In the genomic region with DNA sequence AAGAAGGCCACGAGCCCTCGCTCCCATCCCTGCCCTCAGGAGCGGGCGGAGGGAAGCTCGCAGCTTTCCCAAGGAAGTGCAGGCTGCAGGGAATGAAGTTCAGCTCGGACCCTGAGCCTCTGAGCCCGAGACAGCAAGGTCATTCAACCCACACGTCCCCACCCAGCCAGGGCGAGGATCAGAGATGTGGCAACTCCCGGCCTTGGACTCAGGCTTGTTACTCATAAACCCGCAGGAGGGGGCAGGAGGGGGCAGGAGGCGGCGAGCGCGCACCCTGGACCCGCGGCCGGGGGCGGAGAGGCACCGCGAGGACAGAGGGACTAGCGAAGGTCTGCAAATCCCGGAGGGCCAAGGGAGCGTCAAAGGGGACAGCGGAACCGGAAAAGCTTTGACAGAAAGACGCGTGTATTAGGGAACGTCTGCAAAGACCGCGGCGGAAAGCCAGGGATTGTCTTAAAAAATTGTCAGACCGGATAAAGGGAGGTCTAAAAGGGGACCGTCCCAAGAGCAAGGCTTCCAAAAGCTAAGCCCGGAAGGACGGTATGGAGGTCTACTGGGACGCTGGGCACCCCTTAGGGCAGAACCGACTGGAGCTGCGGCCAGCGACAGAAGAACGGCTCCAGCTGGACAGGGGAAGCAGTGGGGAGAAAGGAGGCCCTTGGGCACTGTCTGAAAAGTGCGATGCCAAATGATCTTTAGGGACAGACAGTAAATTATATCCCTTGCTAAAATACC, we compare ENCODE assay signal across 1 cellular context.
TF ChIP-seq lines count a peak whose summit lies in the region.

No MANE protein-coding gene starts in this region.

TF ChIP-seq in HepG2, 621 proteins besides CTCF, POLR2A, EP300 and RAD21 (continued from another document and continues in another):
- TF ChIP-seq, protein P1, sequence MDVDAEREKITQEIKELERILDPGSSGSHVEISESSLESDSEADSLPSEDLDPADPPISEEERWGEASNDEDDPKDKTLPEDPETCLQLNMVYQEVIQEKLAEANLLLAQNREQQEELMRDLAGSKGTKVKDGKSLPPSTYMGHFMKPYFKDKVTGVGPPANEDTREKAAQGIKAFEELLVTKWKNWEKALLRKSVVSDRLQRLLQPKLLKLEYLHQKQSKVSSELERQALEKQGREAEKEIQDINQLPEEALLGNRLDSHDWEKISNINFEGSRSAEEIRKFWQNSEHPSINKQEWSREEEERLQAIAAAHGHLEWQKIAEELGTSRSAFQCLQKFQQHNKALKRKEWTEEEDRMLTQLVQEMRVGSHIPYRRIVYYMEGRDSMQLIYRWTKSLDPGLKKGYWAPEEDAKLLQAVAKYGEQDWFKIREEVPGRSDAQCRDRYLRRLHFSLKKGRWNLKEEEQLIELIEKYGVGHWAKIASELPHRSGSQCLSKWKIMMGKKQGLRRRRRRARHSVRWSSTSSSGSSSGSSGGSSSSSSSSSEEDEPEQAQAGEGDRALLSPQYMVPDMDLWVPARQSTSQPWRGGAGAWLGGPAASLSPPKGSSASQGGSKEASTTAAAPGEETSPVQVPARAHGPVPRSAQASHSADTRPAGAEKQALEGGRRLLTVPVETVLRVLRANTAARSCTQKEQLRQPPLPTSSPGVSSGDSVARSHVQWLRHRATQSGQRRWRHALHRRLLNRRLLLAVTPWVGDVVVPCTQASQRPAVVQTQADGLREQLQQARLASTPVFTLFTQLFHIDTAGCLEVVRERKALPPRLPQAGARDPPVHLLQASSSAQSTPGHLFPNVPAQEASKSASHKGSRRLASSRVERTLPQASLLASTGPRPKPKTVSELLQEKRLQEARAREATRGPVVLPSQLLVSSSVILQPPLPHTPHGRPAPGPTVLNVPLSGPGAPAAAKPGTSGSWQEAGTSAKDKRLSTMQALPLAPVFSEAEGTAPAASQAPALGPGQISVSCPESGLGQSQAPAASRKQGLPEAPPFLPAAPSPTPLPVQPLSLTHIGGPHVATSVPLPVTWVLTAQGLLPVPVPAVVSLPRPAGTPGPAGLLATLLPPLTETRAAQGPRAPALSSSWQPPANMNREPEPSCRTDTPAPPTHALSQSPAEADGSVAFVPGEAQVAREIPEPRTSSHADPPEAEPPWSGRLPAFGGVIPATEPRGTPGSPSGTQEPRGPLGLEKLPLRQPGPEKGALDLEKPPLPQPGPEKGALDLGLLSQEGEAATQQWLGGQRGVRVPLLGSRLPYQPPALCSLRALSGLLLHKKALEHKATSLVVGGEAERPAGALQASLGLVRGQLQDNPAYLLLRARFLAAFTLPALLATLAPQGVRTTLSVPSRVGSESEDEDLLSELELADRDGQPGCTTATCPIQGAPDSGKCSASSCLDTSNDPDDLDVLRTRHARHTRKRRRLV (CRISPR knock-in tag; IDR thresholded peaks at IDR 0.05), result peak; percentile 93
- TF ChIP-seq, protein P2, sequence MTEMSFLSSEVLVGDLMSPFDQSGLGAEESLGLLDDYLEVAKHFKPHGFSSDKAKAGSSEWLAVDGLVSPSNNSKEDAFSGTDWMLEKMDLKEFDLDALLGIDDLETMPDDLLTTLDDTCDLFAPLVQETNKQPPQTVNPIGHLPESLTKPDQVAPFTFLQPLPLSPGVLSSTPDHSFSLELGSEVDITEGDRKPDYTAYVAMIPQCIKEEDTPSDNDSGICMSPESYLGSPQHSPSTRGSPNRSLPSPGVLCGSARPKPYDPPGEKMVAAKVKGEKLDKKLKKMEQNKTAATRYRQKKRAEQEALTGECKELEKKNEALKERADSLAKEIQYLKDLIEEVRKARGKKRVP (CRISPR knock-in tag; IDR thresholded peaks at IDR 0.05), result no peak
- peak; percentile 94 for TF ChIP-seq POLR2AphosphoS5 (IDR thresholded peaks at IDR 0.05; ENCODE audit: low read depth, low read length)
- peak; percentile 98 for TF ChIP-seq ZBTB38 (CRISPR knock-in tag; IDR thresholded peaks at IDR 0.05)
- TF ChIP-seq ZC3H4 (CRISPR knock-in tag; IDR thresholded peaks at IDR 0.05; ENCODE audit: borderline replicate concordance), result peak; percentile 97
- peak; percentile 99 for TF ChIP-seq ZBTB7B (CRISPR knock-in tag; IDR thresholded peaks at IDR 0.05)
- 0 out of 2 replicates have a peak, but pooled peaks have one; percentile 46 for TF ChIP-seq ZNF12 (CRISPR knock-in tag; IDR thresholded peaks at IDR 0.05)
- TF ChIP-seq ZIK1 (CRISPR knock-in tag; IDR thresholded peaks at IDR 0.05; ENCODE audit: borderline replicate concordance, low read depth), result peak; percentile 98
- TF ChIP-seq, protein P3, sequence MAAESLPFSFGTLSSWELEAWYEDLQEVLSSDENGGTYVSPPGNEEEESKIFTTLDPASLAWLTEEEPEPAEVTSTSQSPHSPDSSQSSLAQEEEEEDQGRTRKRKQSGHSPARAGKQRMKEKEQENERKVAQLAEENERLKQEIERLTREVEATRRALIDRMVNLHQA (CRISPR knock-in tag; IDR thresholded peaks at IDR 0.05), result no peak; the same call in 1 of the 2 replicates
- peak; percentile 97 for TF ChIP-seq ZNF772 (CRISPR knock-in tag; IDR thresholded peaks at IDR 0.05)
- no peak; the same call in 1 of the 2 replicates for TF ChIP-seq KLF15 (CRISPR knock-in tag; IDR thresholded peaks at IDR 0.05; ENCODE audit: borderline replicate concordance)
- TF ChIP-seq DRAP1 (CRISPR knock-in tag; IDR thresholded peaks at IDR 0.05), result peak; percentile 93
- TF ChIP-seq ELF1 (CRISPR knock-in tag; IDR thresholded peaks at IDR 0.05), result peak; percentile 85
- peak; percentile 84; the same call in 1 of the 2 replicates for TF ChIP-seq CREM (IDR thresholded peaks at IDR 0.05)
- peak; percentile 39; the same call in 1 of the 2 replicates for TF ChIP-seq CREM (CRISPR knock-in tag; IDR thresholded peaks at IDR 0.05)
- TF ChIP-seq ZFY (CRISPR knock-in tag; IDR thresholded peaks at IDR 0.05), result peak; percentile 99
- TF ChIP-seq GABPA (IDR thresholded peaks at IDR 0.05; ENCODE audit: low read depth, low read length), result no peak
- TF ChIP-seq GABPA (CRISPR knock-in tag; IDR thresholded peaks at IDR 0.05; ENCODE audit: low read depth), result no peak
- TF ChIP-seq, protein P4, sequence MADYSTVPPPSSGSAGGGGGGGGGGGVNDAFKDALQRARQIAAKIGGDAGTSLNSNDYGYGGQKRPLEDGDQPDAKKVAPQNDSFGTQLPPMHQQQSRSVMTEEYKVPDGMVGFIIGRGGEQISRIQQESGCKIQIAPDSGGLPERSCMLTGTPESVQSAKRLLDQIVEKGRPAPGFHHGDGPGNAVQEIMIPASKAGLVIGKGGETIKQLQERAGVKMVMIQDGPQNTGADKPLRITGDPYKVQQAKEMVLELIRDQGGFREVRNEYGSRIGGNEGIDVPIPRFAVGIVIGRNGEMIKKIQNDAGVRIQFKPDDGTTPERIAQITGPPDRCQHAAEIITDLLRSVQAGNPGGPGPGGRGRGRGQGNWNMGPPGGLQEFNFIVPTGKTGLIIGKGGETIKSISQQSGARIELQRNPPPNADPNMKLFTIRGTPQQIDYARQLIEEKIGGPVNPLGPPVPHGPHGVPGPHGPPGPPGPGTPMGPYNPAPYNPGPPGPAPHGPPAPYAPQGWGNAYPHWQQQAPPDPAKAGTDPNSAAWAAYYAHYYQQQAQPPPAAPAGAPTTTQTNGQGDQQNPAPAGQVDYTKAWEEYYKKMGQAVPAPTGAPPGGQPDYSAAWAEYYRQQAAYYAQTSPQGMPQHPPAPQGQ (CRISPR knock-in tag; IDR thresholded peaks at IDR 0.05; ENCODE audit: borderline replicate concordance), result peak; percentile 90; the same call in 1 of the 2 replicates
- TF ChIP-seq ZFP91 (CRISPR knock-in tag; IDR thresholded peaks at IDR 0.05; ENCODE audit: borderline replicate concordance), result peak; percentile 96
- TF ChIP-seq KDM5B (CRISPR knock-in tag; IDR thresholded peaks at IDR 0.05; ENCODE audit: borderline replicate concordance), result peak; percentile 97; the same call in 1 of the 2 replicates
- TF ChIP-seq ZNF282 (IDR thresholded peaks at IDR 0.05; ENCODE audit: partially characterized antibody), result no peak
- TF ChIP-seq DMTF1 (CRISPR knock-in tag; IDR thresholded peaks at IDR 0.05), result peak; percentile 10; the same call in 1 of the 2 replicates
- peak; percentile 93 for TF ChIP-seq NFKBIZ (CRISPR knock-in tag; IDR thresholded peaks at IDR 0.05)
- TF ChIP-seq HMGA1 (CRISPR knock-in tag; conservative IDR thresholded peaks at IDR 0.05), result 0 out of 2 replicates have a peak, but pooled peaks have one; percentile 96
- TF ChIP-seq, protein P5, sequence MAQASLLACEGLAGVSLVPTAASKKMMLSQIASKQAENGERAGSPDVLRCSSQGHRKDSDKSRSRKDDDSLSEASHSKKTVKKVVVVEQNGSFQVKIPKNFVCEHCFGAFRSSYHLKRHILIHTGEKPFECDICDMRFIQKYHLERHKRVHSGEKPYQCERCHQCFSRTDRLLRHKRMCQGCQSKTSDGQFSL (CRISPR knock-in tag; IDR thresholded peaks at IDR 0.05), result peak; percentile 78; the same call in 1 of the 2 replicates
- peak; percentile 48; the same call in 1 of the 2 replicates for TF ChIP-seq ZNF775 (CRISPR knock-in tag; IDR thresholded peaks at IDR 0.05; ENCODE audit: borderline replicate concordance)
- 0 out of 2 replicates have a peak, but pooled peaks have one; percentile 68 for TF ChIP-seq HHEX (CRISPR knock-in tag; IDR thresholded peaks at IDR 0.05)
- TF ChIP-seq NKX3-1 (CRISPR knock-in tag; IDR thresholded peaks at IDR 0.05), result peak; percentile 95
- peak; percentile 95; the same call in 1 of the 2 replicates for TF ChIP-seq RFXAP (CRISPR knock-in tag; IDR thresholded peaks at IDR 0.05; ENCODE audit: borderline replicate concordance)
- 0 out of 2 replicates have a peak, but pooled peaks have one; percentile 93 for TF ChIP-seq ZNF138 (CRISPR knock-in tag; IDR thresholded peaks at IDR 0.05; ENCODE audit: low read depth)
- TF ChIP-seq ZNF230 (CRISPR knock-in tag; IDR thresholded peaks at IDR 0.05), result peak; percentile 98
- no peak for TF ChIP-seq CCAR2 (optimal IDR thresholded peaks at IDR 0.05; ENCODE audit: low read depth, low read length)
- TF ChIP-seq, protein P6, sequence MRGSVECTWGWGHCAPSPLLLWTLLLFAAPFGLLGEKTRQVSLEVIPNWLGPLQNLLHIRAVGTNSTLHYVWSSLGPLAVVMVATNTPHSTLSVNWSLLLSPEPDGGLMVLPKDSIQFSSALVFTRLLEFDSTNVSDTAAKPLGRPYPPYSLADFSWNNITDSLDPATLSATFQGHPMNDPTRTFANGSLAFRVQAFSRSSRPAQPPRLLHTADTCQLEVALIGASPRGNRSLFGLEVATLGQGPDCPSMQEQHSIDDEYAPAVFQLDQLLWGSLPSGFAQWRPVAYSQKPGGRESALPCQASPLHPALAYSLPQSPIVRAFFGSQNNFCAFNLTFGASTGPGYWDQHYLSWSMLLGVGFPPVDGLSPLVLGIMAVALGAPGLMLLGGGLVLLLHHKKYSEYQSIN (CRISPR knock-in tag; IDR thresholded peaks at IDR 0.05; ENCODE audit: borderline replicate concordance), result no peak
- TF ChIP-seq SRSF1 (optimal IDR thresholded peaks at IDR 0.05; ENCODE audit: low read depth, low read length), result peak; percentile 83
- TF ChIP-seq NR2F6 (IDR thresholded peaks at IDR 0.05), result peak; percentile 89
- peak; percentile 99 for TF ChIP-seq NR2F6 (CRISPR knock-in tag; IDR thresholded peaks at IDR 0.05)
- TF ChIP-seq, protein P7, sequence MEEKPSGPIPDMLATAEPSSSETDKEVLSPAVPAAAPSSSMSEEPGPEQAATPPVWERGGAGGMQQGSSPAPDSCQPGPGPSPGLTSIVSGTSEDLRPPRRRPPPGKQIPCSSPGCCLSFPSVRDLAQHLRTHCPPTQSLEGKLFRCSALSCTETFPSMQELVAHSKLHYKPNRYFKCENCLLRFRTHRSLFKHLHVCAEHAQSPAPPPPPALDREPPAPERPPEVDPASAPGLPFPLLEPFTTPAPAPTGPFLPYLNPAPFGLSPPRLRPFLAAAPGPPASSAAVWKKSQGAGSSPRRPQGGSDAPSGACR (CRISPR knock-in tag; IDR thresholded peaks at IDR 0.05), result peak; percentile 100
- 0 out of 2 replicates have a peak, but pooled peaks have one; percentile 12 for TF ChIP-seq ZKSCAN5 (CRISPR knock-in tag; IDR thresholded peaks at IDR 0.05)
- TF ChIP-seq IRF1 (CRISPR knock-in tag; IDR thresholded peaks at IDR 0.05; ENCODE audit: low read depth), result no peak
- TF ChIP-seq PITX1 (CRISPR knock-in tag; IDR thresholded peaks at IDR 0.05), result peak; percentile 99
